Comparison of ENCODE assay signal across 8 cellular contexts in genomic region chr20:45592574-45593189, GRCh38. TPM values are rescaled to one million over a fixed set of nuclear protein-coding genes. Genes with fewer than 3 reads are reported as not detected.
A peak's percentile ranks its signal among the peaks of the same experiment; 100 is the strongest.
DNase-seq lines count a peak whose midpoint lies in the region; ATAC-seq and TF ChIP-seq lines count a peak whose summit lies in the region.

No MANE protein-coding gene starts in this region.

- H3K9me3 Mint-ChIP-seq in activated B cell treated with CpG ODN at 0.5 μM for 24 hours: no peaks in the 10 kb centered on the region

- H3K36me3 Mint-ChIP-seq in activated B cell treated with CpG ODN at 0.5 μM for 24 hours (ENCODE audit: low read depth): no peaks in the 10 kb centered on the region

- H3K27me3 ChIP-seq in GM06990 (replicated peaks; ENCODE audit: control insufficient read depth, insufficient read depth, low read length): no peaks in the 10 kb centered on the region; the same call in 1 of the 2 replicates

- DNase-seq in GM06990 (ENCODE audit: extremely low read depth, insufficient read length) (no peak), NCI-H1105 (lab: John Stamatoyannopoulos, UW) (peak; percentile 47), activated B cell treated with CpG ODN at 0.5 μM for 24 hours (no peak), inferior parietal cortex (ENCODE audit: extremely low spot score) (peak; percentile 31), mesenteric fat pad (ENCODE audit: low spot score) (no peak)
- DNase-seq in activated CD8-positive, alpha-beta memory T cell treated with anti-CD3 and anti-CD28 coated beads for 24 hours: no peak

- H3K27ac ChIP-seq in C4-2B: no peak overlapping the region

- peaks cover 21% of the 10 kb centered on the region for H3K27me3 Mint-ChIP-seq in activated B cell treated with CpG ODN at 0.5 μM for 24 hours

- POLR2A ChIA-PET in activated B cell treated with CpG ODN at 0.5 μM for 24 hours (lab: Charles Lee): interaction anchor here (0.7 kb wide), 1 partner anchor 188 kb away, joined by 8 read pairs; no protein-coding TSS in a partner anchor

- ATAC-seq in activated B cell treated with CpG ODN at 0.5 μM for 24 hours (ENCODE audit: low read depth) (peak; percentile 54), GM21526 (IDR thresholded peaks at IDR 0.05; ENCODE audit: low FRiP score, unreplicated experiment) (no peak)

- H3K4me3 Mint-ChIP-seq in activated B cell treated with CpG ODN at 0.5 μM for 24 hours: no peak overlapping the region

- no peak overlapping the region for H3K4me3 ChIP-seq in GM06990 (replicated peaks; ENCODE audit: low read depth, low read length)

- TF ChIP-seq CTCF in C4-2B (conservative IDR thresholded peaks at IDR 0.05): peak; percentile 97
- TF ChIP-seq CTCF in GM06990 (IDR thresholded peaks at IDR 0.05; ENCODE audit: insufficient read depth, low read length, poor library complexity, severe bottlenecking): peak; percentile 85
- no peak for TF ChIP-seq CTCF in activated B cell treated with CpG ODN at 0.5 μM for 24 hours (IDR thresholded peaks at IDR 0.05)

- intact Hi-C loops in activated B cell treated with CpG ODN at 0.5 μM for 24 hours (cut with micrococcal nuclease): loop anchor here (1.0 kb wide), 1 partner anchor 179 kb away; no protein-coding TSS in a partner anchor

- CTCF ChIA-PET in activated B cell treated with CpG ODN at 0.5 μM for 24 hours (lab: Charles Lee): interaction anchor here (0.7 to 1.4 kb wide), 3 partner anchors 19 to 178 kb away, joined by 3 to 10 read pairs (median 4); no protein-coding TSS in a partner anchor

- no peaks in the 10 kb centered on the region for H3K4me1 Mint-ChIP-seq in activated B cell treated with CpG ODN at 0.5 μM for 24 hours

- no peak overlapping the region for H3K27ac Mint-ChIP-seq in activated B cell treated with CpG ODN at 0.5 μM for 24 hours

- H3K36me3 ChIP-seq in GM06990 (ENCODE audit: control insufficient read depth, insufficient read depth, low read length): no peaks in the 10 kb centered on the region

RNA-seq across cellular contexts. Expression of gene WFDC8, which starts 13.6 kb away (rescaled TPM):
- total RNA-seq in activated B cell treated with CpG ODN at 0.5 μM for 24 hours (not detected in 2 replicates), mesenteric fat pad (not detected)

RNA-seq across cellular contexts. Expression of gene WFDC10A, which starts 36.9 kb away (rescaled TPM):
- not detected in 2 replicates for total RNA-seq in activated B cell treated with CpG ODN at 0.5 μM for 24 hours
- total RNA-seq in mesenteric fat pad: not detected

RNA-seq across cellular contexts. Expression of gene WFDC9, which starts 38.4 kb away (rescaled TPM):
- total RNA-seq in activated B cell treated with CpG ODN at 0.5 μM for 24 hours (not detected in 2 replicates), mesenteric fat pad (not detected)

RNA-seq across cellular contexts. Expression of gene EPPIN, which starts 45.5 kb away (rescaled TPM):
- total RNA-seq in activated B cell treated with CpG ODN at 0.5 μM for 24 hours (not detected in 2 replicates), mesenteric fat pad (not detected)

RNA-seq across cellular contexts. Expression of gene WFDC6, which starts 53.4 kb away (rescaled TPM):
- total RNA-seq in activated B cell treated with CpG ODN at 0.5 μM for 24 hours (not detected in 2 replicates), mesenteric fat pad (not detected)

Comparison
In these comparisons a context has a peak if more than half of its experiments do, and no peak if none do; other contexts are left out.
1. DNase-seq: peak in NCI-H1105 (single experiment) and inferior parietal cortex (single experiment); none in GM06990 (single experiment), activated B cell treated with CpG ODN at 0.5 μM for 24 hours (single experiment), mesenteric fat pad (single experiment) and activated CD8-positive, alpha-beta memory T cell treated with anti-CD3 and anti-CD28 coated beads for 24 hours (single experiment).